ENCODE assay signal across 21 cellular contexts in the genomic region with DNA sequence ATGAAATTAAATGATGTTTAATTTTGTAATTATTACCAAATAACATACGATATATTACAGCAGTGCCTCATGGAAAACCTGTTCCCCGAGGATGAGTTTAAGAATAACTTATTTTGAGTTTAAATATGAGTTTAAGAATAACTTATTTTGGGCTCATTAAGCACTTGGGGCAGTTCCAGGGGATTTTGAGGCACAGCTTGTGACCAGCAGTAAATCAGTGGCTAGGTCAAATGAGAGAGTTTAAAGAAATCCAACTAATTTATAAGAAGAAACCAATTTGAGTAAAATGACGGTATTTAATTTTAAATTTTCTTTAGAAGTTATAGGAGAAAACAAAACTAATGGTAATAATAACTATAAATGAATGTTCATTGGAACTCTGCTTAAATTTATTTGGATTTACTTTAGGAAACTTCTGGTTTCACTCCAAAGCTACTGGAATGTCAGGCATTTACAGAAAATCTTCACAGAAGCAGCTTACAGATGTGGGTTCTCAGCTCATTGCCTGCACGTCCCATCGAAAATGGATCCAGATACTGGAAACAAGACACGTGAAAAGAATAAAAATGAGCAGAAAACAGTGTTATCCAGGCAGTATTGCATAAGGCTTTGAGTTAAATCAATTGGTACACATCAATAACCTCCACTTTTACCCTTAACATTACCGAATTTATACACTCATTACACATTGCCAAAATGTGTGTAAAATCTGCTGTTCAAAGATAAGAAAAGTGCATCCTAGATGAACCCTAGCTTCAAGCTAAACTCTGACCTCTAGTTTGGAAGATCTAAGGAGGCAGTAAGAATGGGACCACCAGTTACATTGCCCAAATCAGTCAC.
A peak's percentile ranks its signal among the peaks of the same experiment; 100 is the strongest.
DNase-seq lines count a peak whose midpoint lies in the region; ATAC-seq and TF ChIP-seq lines count a peak whose summit lies in the region.
"Had no signal": no experiment of that assay in that cellular context is flagged by ENCODE, and none has a peak within 500 bp of the region (broad histone marks: within the 10 kb centered on the region; RNA-seq: fewer than 3 reads in every experiment).

No MANE protein-coding gene starts in this region.

- H3K9ac ChIP-seq in trophoblast cell (ENCODE audit: low read length): no peak overlapping the region
- no peak overlapping the region for H3K9ac ChIP-seq in mesendoderm (ENCODE audit: low read length)
- H3K9ac ChIP-seq: BLaER1 had no signal

- H3K18ac ChIP-seq in trophoblast cell (ENCODE audit: low read length): no peak overlapping the region
- H3K18ac ChIP-seq in mesendoderm (ENCODE audit: low read length): no peak overlapping the region

- H4K8ac ChIP-seq in trophoblast cell (ENCODE audit: low read depth, low read length) (no peak overlapping the region), mesendoderm (ENCODE audit: low read depth, low read length) (no peak overlapping the region)

- WGBS in trophoblast cell (ENCODE audit: extremely low coverage, insufficient coverage, insufficient read length): no CpG with 5 or more reads among the region's 7 CpGs
- 100% methylated on average over 2 of the region's 7 CpGs for WGBS in mesendoderm (ENCODE audit: extremely low coverage, insufficient coverage, low lambda C conversion rate)

- peak; percentile 50 for DNase-seq in Caki2 (ENCODE audit: low read depth)
- peak; percentile 55 for DNase-seq in astrocyte of the cerebellum (ENCODE audit: low read depth)
- DNase-seq in glomerular visceral epithelial cell (ENCODE audit: extremely low spot score): peak; percentile 45
- DNase-seq in trophoblast cell: no peak
- no peak for DNase-seq in activated CD8-positive, alpha-beta memory T cell treated with anti-CD3 and anti-CD28 coated beads, Interleukin-2, amount 50 U/mL, for 4 hours
- DNase-seq in mesendoderm: no peak
- DNase-seq: activated B cell treated with CpG ODN at 0.5 μM for 24 hours; activated CD8-positive, alpha-beta T cell treated with anti-CD3 and anti-CD28 coated beads, Interleukin-2, amount 10 ng/mL, durations not matched to agents 7 days and 5 days; DMS 273 treated with DMSO at 0.1 percent for 48 hours; GF-D8; NCI-H1417; NCI-H774; occipital lobe; OCI-M1; SJCRH30; stimulated activated CD4-positive, alpha-beta T cell treated with anti-CD3 and anti-CD28 coated beads, Interleukin-2, amount 100 ng/mL, for 24 hours; stomach had no signal

- TF ChIP-seq CTCF in astrocyte of the cerebellum (IDR thresholded peaks at IDR 0.05; ENCODE audit: low read depth, low read length, missing control alignments): no peak

- H3K79me1 ChIP-seq in trophoblast cell (ENCODE audit: low read length) (no peaks in the 10 kb centered on the region), mesendoderm (ENCODE audit: low read length) (no peaks in the 10 kb centered on the region)

- H3K4me2 ChIP-seq in trophoblast cell (ENCODE audit: low read length) (no peak overlapping the region), mesendoderm (ENCODE audit: low read length) (no peak overlapping the region)
- H3K4me2 ChIP-seq: BLaER1 had no signal

- H2BK120ac ChIP-seq in trophoblast cell (ENCODE audit: insufficient read depth, low read length, poor library complexity) (no peak overlapping the region), mesendoderm (ENCODE audit: low read depth, low read length) (no peak overlapping the region)

- no peak overlapping the region for H2BK15ac ChIP-seq in mesendoderm (replicated peaks; ENCODE audit: low read depth)

- H2AK5ac ChIP-seq in trophoblast cell (ENCODE audit: low read length): no peak overlapping the region
- H2AK5ac ChIP-seq in mesendoderm (ENCODE audit: low read length): no peak overlapping the region

- no peak overlapping the region for H3K14ac ChIP-seq in trophoblast cell (ENCODE audit: low read length)

- no peaks in the 10 kb centered on the region for H3K9me3 ChIP-seq in trophoblast cell (ENCODE audit: insufficient read depth, low read depth, low read length)
- H3K9me3 ChIP-seq: BLaER1, SJCRH30, stomach had no signal

- H3K23ac ChIP-seq in trophoblast cell (ENCODE audit: low read length): no peak overlapping the region
- no peak overlapping the region for H3K23ac ChIP-seq in mesendoderm (ENCODE audit: low read length)

- H2AFZ ChIP-seq in trophoblast cell (ENCODE audit: insufficient read depth, low read length, poor library complexity): no peak overlapping the region

- H3K4me1 ChIP-seq in trophoblast cell (ENCODE audit: control insufficient read depth in 1 of 2, insufficient read depth in 2 of 2, low read length in 2 of 2) (no peaks in the 10 kb centered on the region), mesendoderm (ENCODE audit: control insufficient read depth, low read depth, low read length) (no peaks in the 10 kb centered on the region)
- H3K4me1 ChIP-seq: BLaER1, SJCRH30 had no signal

- in situ Hi-C loops in Caki2 (cut with HindIII; ENCODE audit: low pct_unique_long_range_greater_than_20kb, low sequenced_read_pairs) (no loop called here), astrocyte of the cerebellum (cut with HindIII; ENCODE audit: low sequenced_read_pairs) (no loop called here)

- H4K91ac ChIP-seq in trophoblast cell (ENCODE audit: low read depth, low read length): peak overlapping the region; percentile 36

- H3K27ac ChIP-seq in trophoblast cell (ENCODE audit: low read depth, low read length) (no peak overlapping the region), mesendoderm (ENCODE audit: low read depth, low read length) (no peak overlapping the region)
- H3K27ac ChIP-seq: BLaER1, SJCRH30, stomach had no signal

- H4K5ac ChIP-seq in mesendoderm (ENCODE audit: low read length): no peak overlapping the region

- H3K79me2 ChIP-seq in trophoblast cell (ENCODE audit: control insufficient read depth, insufficient read depth, low read length, poor library complexity) (no peaks in the 10 kb centered on the region), mesendoderm (ENCODE audit: control insufficient read depth, insufficient read depth, low read length) (no peaks in the 10 kb centered on the region)

- H3K56ac ChIP-seq in mesendoderm (ENCODE audit: low read length): no peak overlapping the region

- no peaks in the 10 kb centered on the region for H3K27me3 ChIP-seq in trophoblast cell (ENCODE audit: insufficient read depth, low read length)
- H3K27me3 ChIP-seq in mesendoderm (ENCODE audit: insufficient read depth, low read length, poor library complexity): no peaks in the 10 kb centered on the region
- H3K27me3 ChIP-seq: BLaER1, SJCRH30, stomach had no signal

- H2BK5ac ChIP-seq in trophoblast cell (ENCODE audit: low read depth, low read length, poor library complexity) (no peak overlapping the region), mesendoderm (ENCODE audit: low read length) (no peak overlapping the region)

- H3K36me3 ChIP-seq in trophoblast cell (ENCODE audit: control insufficient read depth in 1 of 2, insufficient read depth in 2 of 2, low read length in 2 of 2): no peaks in the 10 kb centered on the region
- H3K36me3 ChIP-seq in mesendoderm (ENCODE audit: control insufficient read depth, insufficient read depth, low read length): no peaks in the 10 kb centered on the region
- H3K36me3 ChIP-seq: BLaER1, SJCRH30, stomach had no signal

- H3K4me3 ChIP-seq in astrocyte of the cerebellum (ENCODE audit: low read depth, low read length) (no peak overlapping the region), trophoblast cell (ENCODE audit: low read depth, low read length) (no peak overlapping the region), mesendoderm (ENCODE audit: low read length) (no peak overlapping the region)
- H3K4me3 ChIP-seq: BLaER1, SJCRH30, stomach had no signal

- peak overlapping the region; percentile 91 for H2BK12ac ChIP-seq in trophoblast cell (ENCODE audit: low read length)

- no peak overlapping the region for H4K12ac ChIP-seq in trophoblast cell (ENCODE audit: low read depth, low read length)

- ATAC-seq in GM21786 (IDR thresholded peaks at IDR 0.05; ENCODE audit: unreplicated experiment) (no peak), GM19463 (IDR thresholded peaks at IDR 0.05; ENCODE audit: unreplicated experiment) (no peak)
- ATAC-seq: activated CD8-positive, alpha-beta T cell treated with anti-CD3 and anti-CD28 coated beads, Interleukin-2, amount 10 ng/mL, durations not matched to agents 7 days and 5 days; sciatic nerve had no signal

- H3K4ac ChIP-seq in trophoblast cell (ENCODE audit: low read depth, low read length): no peak overlapping the region
- no peak overlapping the region for H3K4ac ChIP-seq in mesendoderm (ENCODE audit: low read depth, low read length)

Comparison
In these comparisons a context has a peak if more than half of its experiments do, and no peak if none do; other contexts are left out.
1. DNase-seq: peak in Caki2 (single experiment), astrocyte of the cerebellum (single experiment) and glomerular visceral epithelial cell (single experiment); none in trophoblast cell (0 of 2), activated CD8-positive, alpha-beta memory T cell treated with anti-CD3 and anti-CD28 coated beads, Interleukin-2, amount 50 U/mL, for 4 hours (single experiment) and mesendoderm (single experiment).